ENCODE assay signal across 17 cellular contexts in genomic region chr4:38414410-38414809, GRCh38.
DNase-seq lines count a peak whose midpoint lies in the region; TF ChIP-seq lines count a peak whose summit lies in the region.
"Had no signal": no experiment of that assay in that cellular context is flagged by ENCODE, and none has a peak within 500 bp of the region (broad histone marks: within the 10 kb centered on the region; RNA-seq: fewer than 3 reads in every experiment).

No MANE protein-coding gene starts in this region.

- H3K27ac Mint-ChIP-seq in nephron (peak overlapping the region; percentile 6 to 70 (median 59)), MCF 10A (ENCODE audit: low read depth, unreplicated experiment) (no peak overlapping the region)
- H3K27ac Mint-ChIP-seq: CD4-positive, alpha-beta T cell; GM23338 had no signal

- no peak for TF ChIP-seq EP300 in transverse colon (IDR thresholded peaks at IDR 0.05; ENCODE audit: low read depth)

- H2AFZ ChIP-seq in hepatocyte (no peak overlapping the region), Karpas-422 (ENCODE audit: low read length) (no peak overlapping the region)
- H2AFZ ChIP-seq: GM23338 had no signal

- H3K27ac ChIP-seq in hepatocyte (peak overlapping the region; percentile 45), transverse colon (peak overlapping the region; percentile 17 to 58 (median 53)), Karpas-422 (ENCODE audit: low read length) (no peak overlapping the region)
- H3K27ac ChIP-seq: 22Rv1, A549, C4-2B had no signal

- POLR2A ChIA-PET in MCF 10A (lab: Yijun Ruan, JAX) = no interaction called here

- no peaks in the 10 kb centered on the region for H3K36me3 ChIP-seq in hepatocyte (replicated peaks; ENCODE audit: insufficient read depth, low read depth)
- H3K36me3 ChIP-seq in transverse colon = no peaks in the 10 kb centered on the region
- H3K36me3 ChIP-seq in Karpas-422 (ENCODE audit: insufficient read depth, low read length) = no peaks in the 10 kb centered on the region

- H3K9ac ChIP-seq in Karpas-422 (ENCODE audit: low read length) = no peak overlapping the region

- BruUV-seq in MCF 10A (replicated peaks; lab: Mats Ljungman, UMichigan) = no TSS peak

- H3K79me2 ChIP-seq in hepatocyte (no peaks in the 10 kb centered on the region), Karpas-422 (ENCODE audit: low read length) (no peaks in the 10 kb centered on the region)

- H3K4me1 Mint-ChIP-seq in nephron (peaks cover 34% of the 10 kb centered on the region), MCF 10A (ENCODE audit: insufficient read depth, unreplicated experiment) (no peaks in the 10 kb centered on the region)

- no peak overlapping the region for H3K4me3 ChIP-seq in hepatocyte
- H3K4me3 ChIP-seq in transverse colon = no peak overlapping the region
- no peak overlapping the region for H3K4me3 ChIP-seq in Karpas-422 (ENCODE audit: low read length)
- H3K4me3 ChIP-seq: A549, GM23338 had no signal

- H3K9me2 ChIP-seq in hepatocyte (replicated peaks; ENCODE audit: insufficient read depth) (no peaks in the 10 kb centered on the region), Karpas-422 (replicated peaks; ENCODE audit: insufficient read depth, low read length) (no peaks in the 10 kb centered on the region)

- no peak overlapping the region for H3K4me2 ChIP-seq in hepatocyte
- H3K4me2 ChIP-seq in Karpas-422 (ENCODE audit: low read depth, low read length, poor library complexity, severe bottlenecking) = no peak overlapping the region
- H3K4me2 ChIP-seq: A549, GM23338 had no signal

- DNase-seq in DMS53 (lab: John Stamatoyannopoulos, UW) (peak; percentile 35), DMS53 treated with DMSO at 0.1 percent for 48 hours (lab: John Stamatoyannopoulos, UW; ENCODE audit: unreplicated experiment) (no peak), hepatocyte (ENCODE audit: low spot score) (no peak), transverse colon (no peak), DMS79 (lab: John Stamatoyannopoulos, UW) (no peak), Karpas-422 (no peak), MCF 10A (ENCODE audit: unreplicated experiment) (no peak)
- DNase-seq: AML-193; CD4-positive, alpha-beta T cell; DMS153; HCEC 1CT had no signal

- H3K27me3 ChIP-seq in hepatocyte (no peaks in the 10 kb centered on the region), transverse colon (no peaks in the 10 kb centered on the region), Karpas-422 (ENCODE audit: low read length) (no peaks in the 10 kb centered on the region)

- peaks cover 18% of the 10 kb centered on the region for H3K4me1 ChIP-seq in hepatocyte (ENCODE audit: insufficient read depth)
- peaks cover 0 to 25% (median 14%) of the 10 kb centered on the region in 4 donors for H3K4me1 ChIP-seq in transverse colon
- no peaks in the 10 kb centered on the region for H3K4me1 ChIP-seq in Karpas-422 (ENCODE audit: low read length)

- in situ Hi-C loops in transverse colon (cut with MboI; ENCODE audit: low pct_ligation_motif_present in 1 of 4, low pct_unique_long_range_greater_than_20kb in 1 of 4, low sequenced_read_pairs in 3 of 4) = no loop called here

- no peaks in the 10 kb centered on the region for H4K20me1 ChIP-seq in hepatocyte (ENCODE audit: insufficient read depth, poor library complexity, severe bottlenecking)
- H4K20me1 ChIP-seq in Karpas-422 (ENCODE audit: insufficient read depth, low read depth, low read length) = no peaks in the 10 kb centered on the region

- no peaks in the 10 kb centered on the region for H3K9me3 Mint-ChIP-seq in nephron
- H3K9me3 Mint-ChIP-seq in MCF 10A (ENCODE audit: unreplicated experiment) = no peaks in the 10 kb centered on the region
- H3K9me3 Mint-ChIP-seq: CD4-positive, alpha-beta T cell had no signal

- H3K9me3 ChIP-seq in hepatocyte (ENCODE audit: low read depth) = no peaks in the 10 kb centered on the region
- no peaks in the 10 kb centered on the region for H3K9me3 ChIP-seq in transverse colon
- H3K9me3 ChIP-seq in Karpas-422 (ENCODE audit: low read length) = no peaks in the 10 kb centered on the region
- H3K9me3 ChIP-seq: A549, Caco-2 had no signal

- intact Hi-C loops in transverse colon (cut with DNase I; ENCODE audit: low total_unique reads) (no loop called here), MCF 10A (cut with micrococcal nuclease) (no loop called here)

- CTCF ChIA-PET in MCF 10A (lab: Yijun Ruan, JAX) = no interaction called here

- H3K4me3 Mint-ChIP-seq in nephron = no peak overlapping the region
- no peak overlapping the region for H3K4me3 Mint-ChIP-seq in MCF 10A (ENCODE audit: unreplicated experiment)
- H3K4me3 Mint-ChIP-seq: CD4-positive, alpha-beta T cell; GM23338 had no signal

- no peak for TF ChIP-seq POLR2A in transverse colon (IDR thresholded peaks at IDR 0.05)

- H3K27me3 Mint-ChIP-seq in nephron (ENCODE audit: low read depth) (no peaks in the 10 kb centered on the region), MCF 10A (ENCODE audit: insufficient read depth, unreplicated experiment) (no peaks in the 10 kb centered on the region)

- TF ChIP-seq CTCF in hepatocyte (IDR thresholded peaks at IDR 0.05; ENCODE audit: poor library complexity) (no peak), nephron (IDR thresholded peaks at IDR 0.05; ENCODE audit: unreplicated experiment in 3 of 3) (no peak), transverse colon (IDR thresholded peaks at IDR 0.05) (no peak), MCF 10A (IDR thresholded peaks at IDR 0.05; ENCODE audit: unreplicated experiment) (no peak)

- H3K36me3 Mint-ChIP-seq in nephron (ENCODE audit: low read depth) (no peaks in the 10 kb centered on the region), MCF 10A (ENCODE audit: insufficient read depth, unreplicated experiment) (no peaks in the 10 kb centered on the region)
